ENCODE assay signal across 1 cellular context in the genomic region with DNA sequence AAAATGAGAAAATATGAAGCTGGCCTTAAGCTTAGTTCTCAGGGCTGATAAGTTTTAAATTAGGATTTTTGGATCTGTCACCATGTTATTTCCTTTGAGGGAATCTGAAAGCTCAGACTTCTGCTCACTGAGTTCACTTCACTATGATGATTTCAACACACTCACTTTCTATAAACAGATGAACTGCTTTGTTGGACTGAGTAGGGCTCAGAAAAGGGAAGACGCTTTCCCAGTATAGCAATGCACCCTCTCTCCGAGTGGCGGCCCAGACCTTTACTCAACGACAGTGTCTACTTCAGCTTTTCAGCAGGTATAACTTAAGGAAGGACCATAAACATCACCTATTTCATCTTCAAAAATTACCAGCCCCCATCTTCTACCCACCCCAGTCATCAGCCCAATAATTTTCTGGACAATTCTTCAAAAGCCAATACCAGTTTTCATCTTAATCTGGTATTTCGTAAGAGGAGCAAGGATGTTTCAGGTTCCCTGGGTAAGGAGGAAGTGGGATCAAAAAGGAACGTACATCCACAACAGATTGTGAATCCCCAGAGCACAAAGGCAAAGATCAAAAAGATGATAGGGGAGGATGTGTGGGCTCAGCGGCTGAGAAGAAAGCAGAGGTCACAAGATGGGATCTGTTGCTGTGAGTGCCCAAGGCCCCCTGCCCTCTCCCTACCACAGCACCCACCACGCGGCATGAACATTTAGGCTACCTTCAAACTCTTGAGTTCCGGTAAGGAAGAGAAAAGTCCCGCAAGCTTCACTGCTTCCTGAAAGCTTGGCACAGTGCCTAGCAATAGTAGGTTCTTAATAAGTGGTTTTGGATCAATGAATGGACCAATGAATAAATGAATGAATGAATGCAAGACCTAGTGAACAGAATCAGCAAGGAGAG.
TF ChIP-seq lines count a peak whose summit lies in the region.

No MANE protein-coding gene starts in this region.

TF ChIP-seq in GM12878, 131 proteins besides CTCF, POLR2A, EP300 and RAD21 (continued from another document):
- TF ChIP-seq, protein P1, sequence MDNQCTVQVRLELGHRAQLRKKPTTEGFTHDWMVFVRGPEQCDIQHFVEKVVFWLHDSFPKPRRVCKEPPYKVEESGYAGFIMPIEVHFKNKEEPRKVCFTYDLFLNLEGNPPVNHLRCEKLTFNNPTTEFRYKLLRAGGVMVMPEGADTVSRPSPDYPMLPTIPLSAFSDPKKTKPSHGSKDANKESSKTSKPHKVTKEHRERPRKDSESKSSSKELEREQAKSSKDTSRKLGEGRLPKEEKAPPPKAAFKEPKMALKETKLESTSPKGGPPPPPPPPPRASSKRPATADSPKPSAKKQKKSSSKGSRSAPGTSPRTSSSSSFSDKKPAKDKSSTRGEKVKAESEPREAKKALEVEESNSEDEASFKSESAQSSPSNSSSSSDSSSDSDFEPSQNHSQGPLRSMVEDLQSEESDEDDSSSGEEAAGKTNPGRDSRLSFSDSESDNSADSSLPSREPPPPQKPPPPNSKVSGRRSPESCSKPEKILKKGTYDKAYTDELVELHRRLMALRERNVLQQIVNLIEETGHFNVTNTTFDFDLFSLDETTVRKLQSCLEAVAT (IDR thresholded peaks at IDR 0.05) = no peak
- TF ChIP-seq, protein P2, sequence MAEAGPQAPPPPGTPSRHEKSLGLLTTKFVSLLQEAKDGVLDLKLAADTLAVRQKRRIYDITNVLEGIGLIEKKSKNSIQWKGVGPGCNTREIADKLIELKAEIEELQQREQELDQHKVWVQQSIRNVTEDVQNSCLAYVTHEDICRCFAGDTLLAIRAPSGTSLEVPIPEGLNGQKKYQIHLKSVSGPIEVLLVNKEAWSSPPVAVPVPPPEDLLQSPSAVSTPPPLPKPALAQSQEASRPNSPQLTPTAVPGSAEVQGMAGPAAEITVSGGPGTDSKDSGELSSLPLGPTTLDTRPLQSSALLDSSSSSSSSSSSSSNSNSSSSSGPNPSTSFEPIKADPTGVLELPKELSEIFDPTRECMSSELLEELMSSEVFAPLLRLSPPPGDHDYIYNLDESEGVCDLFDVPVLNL (IDR thresholded peaks at IDR 0.05; ENCODE audit: low read depth, low read length) = no peak
- no peak for TF ChIP-seq ZBED1 (IDR thresholded peaks at IDR 0.05; ENCODE audit: borderline replicate concordance)
- peak; percentile 53; the same call in 1 of the 2 replicates for TF ChIP-seq NR2F1 (conservative IDR thresholded peaks at IDR 0.05)
- no peak for TF ChIP-seq ZNF384 (IDR thresholded peaks at IDR 0.05; ENCODE audit: borderline replicate concordance, low read depth, low read length)
- no peak for TF ChIP-seq CREB1 (IDR thresholded peaks at IDR 0.05; ENCODE audit: low read depth)
- TF ChIP-seq EZH2 (IDR thresholded peaks at IDR 0.05; ENCODE audit: borderline replicate concordance, control insufficient read depth, low read depth, low read length) = no peak
- TF ChIP-seq CEBPB (IDR thresholded peaks at IDR 0.05; ENCODE audit: borderline replicate concordance in 1 of 2, low read depth in 2 of 2, low read length in 2 of 2) = no peak
- TF ChIP-seq, protein P3, sequence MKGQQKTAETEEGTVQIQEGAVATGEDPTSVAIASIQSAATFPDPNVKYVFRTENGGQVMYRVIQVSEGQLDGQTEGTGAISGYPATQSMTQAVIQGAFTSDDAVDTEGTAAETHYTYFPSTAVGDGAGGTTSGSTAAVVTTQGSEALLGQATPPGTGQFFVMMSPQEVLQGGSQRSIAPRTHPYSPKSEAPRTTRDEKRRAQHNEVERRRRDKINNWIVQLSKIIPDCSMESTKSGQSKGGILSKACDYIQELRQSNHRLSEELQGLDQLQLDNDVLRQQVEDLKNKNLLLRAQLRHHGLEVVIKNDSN (IDR thresholded peaks at IDR 0.05; ENCODE audit: borderline replicate concordance, extremely low read length, insufficient read depth, low read depth, low read length) = no peak
- no peak for TF ChIP-seq IRF4 (IDR thresholded peaks at IDR 0.05; ENCODE audit: low read depth, low read length)
- no peak for TF ChIP-seq MYC (IDR thresholded peaks at IDR 0.05; ENCODE audit: insufficient read depth, insufficient read length, insufficient replicate concordance, low read length, severe bottlenecking)
- TF ChIP-seq POLR2AphosphoS5 (IDR thresholded peaks at IDR 0.05; ENCODE audit: low read length) = 0 out of 2 replicates have a peak, but pooled peaks have one; percentile 40
- TF ChIP-seq, protein P4, sequence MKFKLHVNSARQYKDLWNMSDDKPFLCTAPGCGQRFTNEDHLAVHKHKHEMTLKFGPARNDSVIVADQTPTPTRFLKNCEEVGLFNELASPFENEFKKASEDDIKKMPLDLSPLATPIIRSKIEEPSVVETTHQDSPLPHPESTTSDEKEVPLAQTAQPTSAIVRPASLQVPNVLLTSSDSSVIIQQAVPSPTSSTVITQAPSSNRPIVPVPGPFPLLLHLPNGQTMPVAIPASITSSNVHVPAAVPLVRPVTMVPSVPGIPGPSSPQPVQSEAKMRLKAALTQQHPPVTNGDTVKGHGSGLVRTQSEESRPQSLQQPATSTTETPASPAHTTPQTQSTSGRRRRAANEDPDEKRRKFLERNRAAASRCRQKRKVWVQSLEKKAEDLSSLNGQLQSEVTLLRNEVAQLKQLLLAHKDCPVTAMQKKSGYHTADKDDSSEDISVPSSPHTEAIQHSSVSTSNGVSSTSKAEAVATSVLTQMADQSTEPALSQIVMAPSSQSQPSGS (IDR thresholded peaks at IDR 0.05; ENCODE audit: low read length) = no peak
- TF ChIP-seq, protein P5, sequence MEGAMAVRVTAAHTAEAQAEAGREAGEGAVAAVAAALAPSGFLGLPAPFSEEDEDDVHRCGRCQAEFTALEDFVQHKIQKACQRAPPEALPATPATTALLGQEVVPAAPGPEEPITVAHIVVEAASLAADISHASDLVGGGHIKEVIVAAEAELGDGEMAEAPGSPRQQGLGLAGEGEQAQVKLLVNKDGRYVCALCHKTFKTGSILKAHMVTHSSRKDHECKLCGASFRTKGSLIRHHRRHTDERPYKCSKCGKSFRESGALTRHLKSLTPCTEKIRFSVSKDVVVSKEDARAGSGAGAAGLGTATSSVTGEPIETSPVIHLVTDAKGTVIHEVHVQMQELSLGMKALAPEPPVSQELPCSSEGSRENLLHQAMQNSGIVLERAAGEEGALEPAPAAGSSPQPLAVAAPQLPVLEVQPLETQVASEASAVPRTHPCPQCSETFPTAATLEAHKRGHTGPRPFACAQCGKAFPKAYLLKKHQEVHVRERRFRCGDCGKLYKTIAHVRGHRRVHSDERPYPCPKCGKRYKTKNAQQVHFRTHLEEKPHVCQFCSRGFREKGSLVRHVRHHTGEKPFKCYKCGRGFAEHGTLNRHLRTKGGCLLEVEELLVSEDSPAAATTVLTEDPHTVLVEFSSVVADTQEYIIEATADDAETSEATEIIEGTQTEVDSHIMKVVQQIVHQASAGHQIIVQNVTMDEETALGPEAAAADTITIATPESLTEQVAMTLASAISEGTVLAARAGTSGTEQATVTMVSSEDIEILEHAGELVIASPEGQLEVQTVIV (IDR thresholded peaks at IDR 0.05; ENCODE audit: borderline replicate concordance, partially characterized antibody) = no peak
- TF ChIP-seq HDAC6 (IDR thresholded peaks at IDR 0.05; ENCODE audit: unreplicated experiment) = no peak
- no peak for TF ChIP-seq CREM (IDR thresholded peaks at IDR 0.05; ENCODE audit: low read depth)
- no peak for TF ChIP-seq POU2F2 (IDR thresholded peaks at IDR 0.05; ENCODE audit: borderline replicate concordance, low read depth, low read length)
